Comparison of ENCODE assay signal across 10 cellular contexts in the genomic region with DNA sequence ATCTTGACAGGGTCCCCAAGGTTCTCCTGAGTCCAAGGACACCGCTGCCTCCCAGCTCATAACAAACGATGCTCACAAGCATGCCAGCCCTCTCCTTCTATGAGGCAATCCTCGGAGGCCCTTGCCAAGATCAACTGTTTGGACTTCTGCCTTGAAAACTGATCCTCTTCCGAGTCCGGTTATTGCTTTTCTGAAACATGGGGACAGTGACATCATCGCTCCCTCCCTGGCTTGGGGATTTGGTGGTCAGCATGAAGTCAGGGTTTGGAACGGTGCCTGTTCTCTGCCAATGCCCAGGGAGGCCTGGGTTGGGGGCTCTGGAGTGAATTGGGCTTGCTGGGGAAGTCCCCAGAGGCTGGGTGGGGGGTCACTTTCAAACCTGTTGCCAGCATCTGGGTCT.
DNase-seq lines count a peak whose midpoint lies in the region; FAIRE-seq and TF ChIP-seq lines count a peak whose summit lies in the region.
"Had no signal": no experiment of that assay in that cellular context is flagged by ENCODE, and none has a peak within 500 bp of the region (broad histone marks: within the 10 kb centered on the region; RNA-seq: fewer than 3 reads in every experiment).

No MANE protein-coding gene starts in this region.

- H3K4me1 Mint-ChIP-seq in nephron progenitor cell: peaks cover 21% of the 10 kb centered on the region

- no peak for FAIRE-seq in urothelium cell line (lab: Jason Lieb, UNC)
- FAIRE-seq: G401.6 had no signal

- TF ChIP-seq CTCF in fibroblast of pulmonary artery (IDR thresholded peaks at IDR 0.05; ENCODE audit: low read length, missing control alignments): no peak
- no peak for TF ChIP-seq CTCF in nephron progenitor cell (IDR thresholded peaks at IDR 0.05)

- peak overlapping the region; percentile 92 for H3K27ac Mint-ChIP-seq in nephron progenitor cell

- H3K27me3 Mint-ChIP-seq in nephron progenitor cell (ENCODE audit: low read depth, poor library complexity): no peaks in the 10 kb centered on the region

- no peak overlapping the region for H3K4me3 Mint-ChIP-seq in nephron progenitor cell

- H3K9me3 Mint-ChIP-seq in nephron progenitor cell: peaks cover 5% of the 10 kb centered on the region

- peak; percentile 64 for DNase-seq in RPMI7951 (ENCODE audit: low read depth)
- peak; percentile 79 for DNase-seq in fibroblast of pulmonary artery (ENCODE audit: low read depth)
- DNase-seq in nephron progenitor cell: no peak
- peak; percentile 64 for DNase-seq in urothelium cell line (ENCODE audit: low spot score)
- DNase-seq in NCI-H128 (lab: John Stamatoyannopoulos, UW; ENCODE audit: unreplicated experiment): no peak
- DNase-seq in NCI-H345 (lab: John Stamatoyannopoulos, UW): no peak
- no peak for DNase-seq in UCSD-AML1 (lab: John Stamatoyannopoulos, UW; ENCODE audit: unreplicated experiment)
- DNase-seq: activated T-cell treated with anti-CD3 and anti-CD28 coated beads, Interleukin-2, amount 50 U/mL, for 1 hour; NCI-H146 had no signal

- H3K36me3 Mint-ChIP-seq in nephron progenitor cell (ENCODE audit: low read depth): no peaks in the 10 kb centered on the region

- H3K4me3 ChIP-seq in fibroblast of pulmonary artery (replicated peaks; ENCODE audit: low read depth, low read length): no peak overlapping the region

Comparison
In these comparisons a context has a peak if more than half of its experiments do, and no peak if none do; other contexts are left out.
1. DNase-seq: peak in RPMI7951 (single experiment), fibroblast of pulmonary artery (single experiment) and urothelium cell line (single experiment); none in nephron progenitor cell (single experiment), NCI-H128 (single experiment), NCI-H345 (single experiment) and UCSD-AML1 (single experiment).